12 cellular contexts compared by ENCODE assay signal in the genomic region with DNA sequence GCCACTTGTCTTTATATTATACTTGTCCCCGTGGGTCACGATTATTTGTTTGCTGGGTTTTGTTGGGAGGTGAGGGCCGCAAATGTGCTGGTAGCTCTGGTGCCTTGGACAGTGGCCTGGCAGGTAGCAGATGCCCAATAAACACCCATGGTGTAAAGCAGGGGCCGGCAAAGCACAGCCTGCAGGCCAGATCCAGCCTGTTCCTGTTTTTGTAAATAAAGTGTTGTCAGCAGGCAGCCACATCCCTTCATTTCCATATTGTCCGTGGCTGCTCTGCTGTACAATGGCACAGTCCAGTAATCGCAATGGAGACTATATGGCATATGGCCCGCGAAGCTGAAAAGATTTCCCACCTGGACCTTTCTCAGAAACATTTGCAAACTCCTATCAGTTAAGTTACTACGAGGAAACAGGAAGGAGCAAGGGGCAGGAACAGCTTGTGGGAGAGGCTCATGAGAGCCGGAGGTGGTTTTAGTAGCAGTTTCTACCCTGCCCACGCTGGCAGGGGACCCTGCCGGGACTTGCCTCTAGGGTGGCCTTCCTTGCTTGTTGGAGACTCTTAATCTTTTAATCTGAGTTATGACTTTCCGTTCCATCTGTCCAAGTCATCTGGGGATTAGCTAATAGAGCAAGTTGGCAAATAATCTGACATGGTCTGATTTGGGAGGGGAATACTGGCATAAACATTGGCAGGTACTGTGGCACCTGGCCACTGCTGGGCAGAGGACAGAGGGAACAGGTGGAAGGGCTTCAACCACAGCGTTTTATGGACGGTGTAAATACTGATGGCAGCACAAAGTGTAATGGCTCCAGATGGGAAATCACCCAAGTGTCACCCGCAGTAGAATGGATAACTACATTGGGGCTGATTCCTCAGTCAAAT. TPM values are rescaled to one million over a fixed set of nuclear protein-coding genes. Genes with fewer than 3 reads are reported as not detected.
DNase-seq lines count a peak whose midpoint lies in the region; ATAC-seq and TF ChIP-seq lines count a peak whose summit lies in the region.
"Had no signal": no experiment of that assay in that cellular context is flagged by ENCODE, and none has a peak within 500 bp of the region (broad histone marks: within the 10 kb centered on the region; RNA-seq: fewer than 3 reads in every experiment).

No MANE protein-coding gene starts in this region.

- H3K27me3 Mint-ChIP-seq in chondrocyte (ENCODE audit: low read depth), result no peaks in the 10 kb centered on the region
- peaks cover 20% of the 10 kb centered on the region for H3K27me3 Mint-ChIP-seq in activated T-helper 17 cell treated with anti-CD3 and anti-CD28 coated beads, Interleukin-2, amount 50 U/mL, for 72 hours

- no peak overlapping the region for H2BK120ac ChIP-seq in trophoblast cell (ENCODE audit: insufficient read depth, low read length, poor library complexity)

- no peak overlapping the region for H3K14ac ChIP-seq in trophoblast cell (ENCODE audit: low read length)

- no peak overlapping the region for H2AFZ ChIP-seq in trophoblast cell (ENCODE audit: insufficient read depth, low read length, poor library complexity)

- H4K91ac ChIP-seq in trophoblast cell (ENCODE audit: low read depth, low read length), result no peak overlapping the region

- TF ChIP-seq CTCF in chondrocyte (IDR thresholded peaks at IDR 0.05), result no peak
- TF ChIP-seq CTCF in suprapubic skin (IDR thresholded peaks at IDR 0.05), result no peak

- no peaks in the 10 kb centered on the region for H3K9me3 Mint-ChIP-seq in chondrocyte (ENCODE audit: low read depth)
- H3K9me3 Mint-ChIP-seq in activated T-helper 17 cell treated with anti-CD3 and anti-CD28 coated beads, Interleukin-2, amount 50 U/mL, for 72 hours, result no peaks in the 10 kb centered on the region
- H3K9me3 Mint-ChIP-seq: activated T-helper 1 cell treated with anti-CD3 and anti-CD28 coated beads, Interleukin-12 subunit alpha, Interleukin-12 subunit beta, Interleukin-2, Interleukin-4 antibody, amounts not matched to agents 30 ng/mL and 10 ng/mL and 1 ng/mL, durations not matched to agents 14 hours and 24 hours and 36 hours had no signal

- H3K9me3 ChIP-seq in trophoblast cell (ENCODE audit: insufficient read depth, low read depth, low read length) (no peaks in the 10 kb centered on the region), suprapubic skin (no peaks in the 10 kb centered on the region)

- no peak for TF ChIP-seq POLR2A in suprapubic skin (IDR thresholded peaks at IDR 0.05)

- peak overlapping the region; percentile 72 for H2BK12ac ChIP-seq in trophoblast cell (ENCODE audit: low read length)

- H3K23ac ChIP-seq in trophoblast cell (ENCODE audit: low read length), result no peak overlapping the region

- no CpG with 5 or more reads among the region's 16 CpGs for WGBS in trophoblast cell (ENCODE audit: extremely low coverage, insufficient coverage, insufficient read length)
- 55% methylated on average over 15 of the region's 16 CpGs for WGBS in suprapubic skin

- no peaks in the 10 kb centered on the region for H3K36me3 ChIP-seq in trophoblast cell (ENCODE audit: control insufficient read depth in 1 of 2, insufficient read depth in 2 of 2, low read length in 2 of 2)
- H3K36me3 ChIP-seq in suprapubic skin, result no peaks in the 10 kb centered on the region

- peaks cover 39% of the 10 kb centered on the region for H3K4me1 Mint-ChIP-seq in chondrocyte (ENCODE audit: low read depth)
- H3K4me1 Mint-ChIP-seq in activated T-helper 17 cell treated with anti-CD3 and anti-CD28 coated beads, Interleukin-2, amount 50 U/mL, for 72 hours, result no peaks in the 10 kb centered on the region

- H3K9ac ChIP-seq in trophoblast cell (ENCODE audit: low read length), result no peak overlapping the region

- peaks cover 22 to 26% of the 10 kb centered on the region in 2 experiments for H3K4me1 ChIP-seq in trophoblast cell (ENCODE audit: control insufficient read depth in 1 of 2, insufficient read depth in 2 of 2, low read length in 2 of 2)
- H3K4me1 ChIP-seq in suprapubic skin, result peaks cover 21% of the 10 kb centered on the region

- peaks cover 5% of the 10 kb centered on the region for H3K79me2 ChIP-seq in trophoblast cell (ENCODE audit: control insufficient read depth, insufficient read depth, low read length, poor library complexity)

- H3K4me3 ChIP-seq in trophoblast cell (ENCODE audit: low read depth, low read length) (no peak overlapping the region), suprapubic skin (no peak overlapping the region)

- no peak overlapping the region for H2AK5ac ChIP-seq in trophoblast cell (ENCODE audit: low read length)

- no peak overlapping the region for H3K18ac ChIP-seq in trophoblast cell (ENCODE audit: low read length)

- no peak overlapping the region for H3K27ac ChIP-seq in trophoblast cell (ENCODE audit: low read depth, low read length)
- no peak overlapping the region for H3K27ac ChIP-seq in suprapubic skin

- ATAC-seq in GM18498 (IDR thresholded peaks at IDR 0.05; ENCODE audit: unreplicated experiment), result peak; percentile 80
- no peak for ATAC-seq in activated T-helper 17 cell treated with anti-CD3 and anti-CD28 coated beads, Interleukin-2, amount 50 U/mL, for 72 hours (replicated peaks)
- ATAC-seq in HG03196 (IDR thresholded peaks at IDR 0.05; ENCODE audit: unreplicated experiment), result no peak

- DNase-seq in NCI-H2171 treated with DMSO at 0.1 percent for 48 hours (lab: John Stamatoyannopoulos, UW) (peak; percentile 62), chondrocyte (ENCODE audit: low spot score) (no peak), trophoblast cell (peak in 1 of 2 donors; percentile 32), suprapubic skin (ENCODE audit: low spot score in 2 of 2) (no peak), GM19240 (ENCODE audit: insufficient read length, low spot score) (no peak)
- DNase-seq: DMS153, NCI-H446, T-helper 9 cell had no signal

- H3K4me3 Mint-ChIP-seq in chondrocyte (ENCODE audit: unreplicated experiment), result no peak overlapping the region
- no peak overlapping the region for H3K4me3 Mint-ChIP-seq in activated T-helper 17 cell treated with anti-CD3 and anti-CD28 coated beads, Interleukin-2, amount 50 U/mL, for 72 hours
- H3K4me3 Mint-ChIP-seq: activated T-helper 1 cell treated with anti-CD3 and anti-CD28 coated beads, Interleukin-12 subunit alpha, Interleukin-12 subunit beta, Interleukin-2, Interleukin-4 antibody, amounts not matched to agents 30 ng/mL and 10 ng/mL and 1 ng/mL, durations not matched to agents 14 hours and 24 hours and 36 hours had no signal

- no peak for TF ChIP-seq EP300 in suprapubic skin (IDR thresholded peaks at IDR 0.05)

- H4K8ac ChIP-seq in trophoblast cell (ENCODE audit: low read depth, low read length), result peak overlapping the region; percentile 42

- peaks cover 24% of the 10 kb centered on the region for H3K79me1 ChIP-seq in trophoblast cell (ENCODE audit: low read length)

- H3K27me3 ChIP-seq in trophoblast cell (ENCODE audit: insufficient read depth, low read length) (no peaks in the 10 kb centered on the region), suprapubic skin (no peaks in the 10 kb centered on the region)

- H4K12ac ChIP-seq in trophoblast cell (ENCODE audit: low read depth, low read length), result peak overlapping the region; percentile 48

- no peak overlapping the region for H2BK5ac ChIP-seq in trophoblast cell (ENCODE audit: low read depth, low read length, poor library complexity)

- peak overlapping the region; percentile 81 for H3K27ac Mint-ChIP-seq in chondrocyte (ENCODE audit: unreplicated experiment)
- H3K27ac Mint-ChIP-seq in activated T-helper 17 cell treated with anti-CD3 and anti-CD28 coated beads, Interleukin-2, amount 50 U/mL, for 72 hours, result no peak overlapping the region
- H3K27ac Mint-ChIP-seq: activated T-helper 1 cell treated with anti-CD3 and anti-CD28 coated beads, Interleukin-12 subunit alpha, Interleukin-12 subunit beta, Interleukin-2, Interleukin-4 antibody, amounts not matched to agents 30 ng/mL and 10 ng/mL and 1 ng/mL, durations not matched to agents 14 hours and 24 hours and 36 hours had no signal

- H3K36me3 Mint-ChIP-seq in chondrocyte (ENCODE audit: low read depth), result no peaks in the 10 kb centered on the region
- H3K36me3 Mint-ChIP-seq in activated T-helper 17 cell treated with anti-CD3 and anti-CD28 coated beads, Interleukin-2, amount 50 U/mL, for 72 hours (ENCODE audit: low read depth), result no peaks in the 10 kb centered on the region

- H3K4me2 ChIP-seq in trophoblast cell (ENCODE audit: low read length), result no peak overlapping the region

- no peak overlapping the region for H3K4ac ChIP-seq in trophoblast cell (ENCODE audit: low read depth, low read length)

RNA-seq across cellular contexts. Expression of a gene that starts 19.6 kb away (rescaled TPM):
- total RNA-seq in chondrocyte, result 2.2 to 4.2 TPM (median 4.2 TPM) in 3 replicates
- 1.4 TPM in 2 replicates for polyA plus RNA-seq in trophoblast cell (2013)
- total RNA-seq in activated T-helper 17 cell treated with anti-CD3 and anti-CD28 coated beads, Interleukin-2, amount 50 U/mL, for 72 hours, result under 1 TPM in 1 of 2 donors, not detected in 1; 0.19 TPM
- total RNA-seq in suprapubic skin, result 1 to 10 TPM in 3 of 4 donors, under 1 TPM in 1; 0.48 to 3.1 (median 2.5) TPM
- total RNA-seq: activated T-helper 1 cell treated with anti-CD3 and anti-CD28 coated beads, Interleukin-12 subunit alpha, Interleukin-12 subunit beta, Interleukin-2, Interleukin-4 antibody, amounts not matched to agents 30 ng/mL and 10 ng/mL and 1 ng/mL, durations not matched to agents 14 hours and 24 hours and 36 hours had no signal
